In the genomic region with DNA sequence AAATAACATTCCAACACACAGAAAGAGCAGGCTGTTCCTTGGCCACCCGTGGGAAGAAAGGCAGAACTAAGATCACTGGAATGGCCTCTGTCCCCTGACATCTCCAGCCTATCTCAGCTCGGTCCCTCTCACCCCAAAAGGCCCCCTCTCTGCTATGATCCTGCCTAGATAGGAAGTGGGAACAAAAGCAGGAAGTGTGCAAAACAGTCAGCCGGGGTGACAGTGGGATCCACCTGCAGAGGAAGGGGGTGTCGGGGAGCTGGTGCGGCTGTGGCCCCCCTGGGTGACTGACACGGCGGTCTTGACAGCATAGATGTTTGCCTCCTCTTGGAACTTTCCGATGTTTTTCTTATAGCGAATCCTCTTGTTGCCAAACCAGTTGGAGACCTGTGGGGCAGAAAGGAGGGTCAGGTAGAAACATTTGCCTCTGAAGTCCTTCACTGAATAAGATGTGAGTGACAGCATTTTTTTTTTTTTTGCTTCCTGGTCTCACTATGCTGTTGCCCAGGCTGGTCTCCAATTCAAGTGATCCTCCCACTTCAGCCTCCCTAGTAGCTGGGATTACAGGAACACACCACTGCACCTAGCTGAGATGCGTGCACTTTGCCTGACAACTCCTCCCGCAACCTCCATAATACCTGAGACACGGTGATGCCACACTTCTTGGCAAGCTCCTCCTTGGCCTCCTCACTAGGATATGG, we compare ENCODE assay signal across 7 cellular contexts. TPM values are rescaled to one million over a fixed set of nuclear protein-coding genes. Genes with fewer than 3 reads are reported as not detected.
DNase-seq lines count a peak whose midpoint lies in the region; ATAC-seq and TF ChIP-seq lines count a peak whose summit lies in the region.
"Had no signal": no experiment of that assay in that cellular context is flagged by ENCODE, and none has a peak within 500 bp of the region (broad histone marks: within the 10 kb centered on the region; RNA-seq: fewer than 3 reads in every experiment).

No MANE protein-coding gene starts in this region.

- peaks cover 16 to 39% (median 31%) of the 10 kb centered on the region in 4 donors for H3K36me3 ChIP-seq in esophagus muscularis mucosa
- peaks cover 10% of the 10 kb centered on the region for H3K36me3 ChIP-seq in thoracic aorta

- no peak for ATAC-seq in activated T-cell treated with anti-CD3 and anti-CD28 coated beads, Interleukin-2, amount 50 U/mL, for 72 hours (replicated peaks in 1 of 2)
- no peak for ATAC-seq in thoracic aorta (ENCODE audit: insufficient number of reproducible peaks, low FRiP score, low read depth)

- peak overlapping the region; percentile 84 to 99 (median 98) for H3K27ac ChIP-seq in esophagus muscularis mucosa (replicated peaks in 1 of 4)
- H3K27ac ChIP-seq in thoracic aorta = peak overlapping the region; percentile 6 to 74

- H3K27me3 Mint-ChIP-seq in activated T-cell treated with anti-CD3 and anti-CD28 coated beads, Interleukin-2, amount 50 U/mL, for 72 hours (ENCODE audit: low read depth) = no peaks in the 10 kb centered on the region

- TF ChIP-seq EP300 in esophagus muscularis mucosa (IDR thresholded peaks at IDR 0.05) = no peak

- 67% methylated on average over 12 of the region's 12 CpGs for WGBS in esophagus muscularis mucosa

- peak overlapping the region; percentile 99 for H3K27ac Mint-ChIP-seq in activated T-cell treated with anti-CD3 and anti-CD28 coated beads, Interleukin-2, amount 50 U/mL, for 72 hours

- no peak for TF ChIP-seq POLR2A in esophagus muscularis mucosa (IDR thresholded peaks at IDR 0.05; ENCODE audit: low read depth)

- H3K9me3 ChIP-seq in esophagus muscularis mucosa = no peaks in the 10 kb centered on the region
- no peaks in the 10 kb centered on the region for H3K9me3 ChIP-seq in thoracic aorta

- peaks cover 22 to 25% of the 10 kb centered on the region in 2 donors for H3K36me3 Mint-ChIP-seq in activated T-cell treated with anti-CD3 and anti-CD28 coated beads, Interleukin-2, amount 50 U/mL, for 72 hours (ENCODE audit: insufficient read depth in 2 of 2)

- intact Hi-C loops in esophagus muscularis mucosa (cut with DNase I) = no loop called here

- no peak for TF ChIP-seq CTCF in esophagus muscularis mucosa (IDR thresholded peaks at IDR 0.05)
- TF ChIP-seq CTCF in thoracic aorta (IDR thresholded peaks at IDR 0.05) = no peak

- no peak for DNase-seq in activated T-cell treated with anti-CD3 and anti-CD28 coated beads, Interleukin-2, amount 50 U/mL, for 72 hours
- no peak for DNase-seq in activated T-cell treated with anti-CD3 and anti-CD28 coated beads, Interleukin-2, amount 50 U/mL, for 48 hours
- DNase-seq in esophagus muscularis mucosa (ENCODE audit: extremely low spot score) = no peak
- DNase-seq in thoracic aorta (ENCODE audit: low spot score) = no peak
- no peak for DNase-seq in dedifferentiated amniotic fluid mesenchymal stem cell (ENCODE audit: extremely low spot score)
- no peak for DNase-seq in mesenteric fat pad (ENCODE audit: low spot score)
- DNase-seq: AML-193 had no signal

- H3K27me3 ChIP-seq in esophagus muscularis mucosa (no peaks in the 10 kb centered on the region), thoracic aorta (replicated peaks; ENCODE audit: insufficient read depth) (no peaks in the 10 kb centered on the region)

- H3K9me3 Mint-ChIP-seq in activated T-cell treated with anti-CD3 and anti-CD28 coated beads, Interleukin-2, amount 50 U/mL, for 72 hours = no peaks in the 10 kb centered on the region

- H3K4me3 Mint-ChIP-seq in activated T-cell treated with anti-CD3 and anti-CD28 coated beads, Interleukin-2, amount 50 U/mL, for 72 hours = peak overlapping the region; percentile 89 to 92

- H3K4me1 ChIP-seq in esophagus muscularis mucosa = peaks cover 67 to 82% (median 79%) of the 10 kb centered on the region in 4 donors
- H3K4me1 ChIP-seq in thoracic aorta (ENCODE audit: control insufficient read depth in 1 of 2, low read depth in 2 of 2) = peaks cover 13 to 39% of the 10 kb centered on the region in 2 donors

- peaks cover 54% of the 10 kb centered on the region for H3K4me1 Mint-ChIP-seq in activated T-cell treated with anti-CD3 and anti-CD28 coated beads, Interleukin-2, amount 50 U/mL, for 72 hours (ENCODE audit: low read depth)

- H3K4me3 ChIP-seq in esophagus muscularis mucosa (no peak overlapping the region), thoracic aorta (no peak overlapping the region)

RNA-seq across cellular contexts. Expression of gene PBX2, which starts 2.8 kb away (rescaled TPM):
- 100 to 1,000 TPM in 1 of 2 donors, 10 to 100 TPM in 1; 98.3 to 104 TPM for total RNA-seq in activated T-cell treated with anti-CD3 and anti-CD28 coated beads, Interleukin-2, amount 50 U/mL, for 72 hours
- total RNA-seq in esophagus muscularis mucosa = 10 to 100 TPM; 43.6 to 95.9 (median 59.3) TPM
- 10 to 100 TPM; 35.7 to 59.4 TPM for total RNA-seq in thoracic aorta
- total RNA-seq in mesenteric fat pad = 51.5 TPM

RNA-seq across cellular contexts. Expression of gene AGER, which starts 3.1 kb away (rescaled TPM):
- total RNA-seq in activated T-cell treated with anti-CD3 and anti-CD28 coated beads, Interleukin-2, amount 50 U/mL, for 72 hours = 10 to 100 TPM; 39.0 to 48.0 TPM
- total RNA-seq in esophagus muscularis mucosa (1 to 10 TPM in 3 of 4 donors, under 1 TPM in 1; 0.83 to 5.9 (median 3.8) TPM), thoracic aorta (1 to 10 TPM; 1.8 to 3.8 TPM), mesenteric fat pad (5.7 TPM)

RNA-seq across cellular contexts. Expression of gene GPSM3, which starts 5.3 kb away (rescaled TPM):
- 100 to 1,000 TPM; 192 to 213 TPM for total RNA-seq in activated T-cell treated with anti-CD3 and anti-CD28 coated beads, Interleukin-2, amount 50 U/mL, for 72 hours
- 10 to 100 TPM in 1 of 4 donors, 1 to 10 TPM in 3; 5.7 to 17.4 (median 8.6) TPM for total RNA-seq in esophagus muscularis mucosa
- total RNA-seq in thoracic aorta = 10 to 100 TPM; 11.9 to 22.2 TPM
- total RNA-seq in mesenteric fat pad = 39.2 TPM

RNA-seq across cellular contexts. Expression of gene RNF5, which starts 9.0 kb away (rescaled TPM):
- 10 to 100 TPM; 45.0 to 49.2 TPM for total RNA-seq in activated T-cell treated with anti-CD3 and anti-CD28 coated beads, Interleukin-2, amount 50 U/mL, for 72 hours
- total RNA-seq in esophagus muscularis mucosa (10 to 100 TPM; 76.2 to 91.4 (median 88.5) TPM), thoracic aorta (10 to 100 TPM; 63.5 to 68.4 TPM), mesenteric fat pad (32.3 TPM)

RNA-seq across cellular contexts. Expression of gene AGPAT1, which starts 11.3 kb away (rescaled TPM):
- 10 to 100 TPM; 29.6 to 30.4 TPM for total RNA-seq in activated T-cell treated with anti-CD3 and anti-CD28 coated beads, Interleukin-2, amount 50 U/mL, for 72 hours
- total RNA-seq in esophagus muscularis mucosa (10 to 100 TPM; 52.7 to 76.7 (median 68.9) TPM), thoracic aorta (10 to 100 TPM; 43.0 to 53.1 TPM), mesenteric fat pad (39.9 TPM)
